Comparison of ENCODE assay signal across 8 cellular contexts in the genomic region with DNA sequence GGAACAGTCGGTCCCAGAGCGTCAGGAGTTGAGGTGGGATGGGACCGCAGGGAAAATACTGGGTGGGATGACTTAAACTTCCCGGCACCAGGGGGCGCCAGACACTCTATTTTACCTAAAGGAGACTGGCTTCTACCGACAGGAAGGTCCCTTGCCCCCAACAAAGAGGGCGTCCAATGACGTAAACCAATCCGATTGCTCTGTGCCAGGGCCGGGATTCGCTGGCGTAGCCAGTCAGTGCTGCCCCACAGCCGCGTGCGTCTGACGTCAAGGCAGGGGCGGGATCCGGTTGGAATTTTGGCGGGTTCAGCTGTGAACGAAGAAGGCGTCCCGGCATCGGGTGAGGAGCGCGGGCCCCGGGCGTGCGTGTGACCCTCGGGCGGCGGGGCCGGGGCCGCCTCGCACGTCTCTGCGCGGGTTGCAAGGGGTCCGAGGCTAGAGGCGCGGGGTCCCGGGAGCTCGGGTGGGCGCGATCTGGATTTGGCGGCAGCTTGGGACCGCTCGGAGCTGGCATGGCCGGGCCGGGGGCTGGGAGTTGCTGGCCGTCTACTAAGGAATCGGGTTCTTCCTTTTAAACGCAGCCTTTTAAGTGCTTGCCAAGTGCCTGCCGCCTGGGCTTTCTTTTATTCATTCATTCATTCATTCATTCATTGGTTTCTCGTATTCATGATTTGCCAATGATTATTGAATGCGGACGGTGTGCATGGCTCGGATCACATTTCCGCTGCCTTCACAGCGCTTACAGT. TPM values are rescaled to one million over a fixed set of nuclear protein-coding genes. Genes with fewer than 3 reads are reported as not detected.
A peak's percentile ranks its signal among the peaks of the same experiment; 100 is the strongest.
DNase-seq lines count a peak whose midpoint lies in the region; ATAC-seq, FAIRE-seq and TF ChIP-seq lines count a peak whose summit lies in the region.

A gene (plus strand): TSS at position 292 of the 746 bp plus-strand sequence. CDS start 2,645 bp downstream, outside the sequence.

- peak; percentile 99 for DNase-seq in GM12865 (ENCODE audit: low read depth)
- peak; percentile 93 for DNase-seq in NCI-H1105 (lab: John Stamatoyannopoulos, UW)
- DNase-seq in SKM-1 treated with dmso at 0.1 percent for 144 hours (lab: John Stamatoyannopoulos, UW; ENCODE audit: unreplicated experiment), result peak; percentile 87
- DNase-seq in Right ventricle myocardium inferior (ENCODE audit: missing footprints), result peak; percentile 97
- DNase-seq in pancreas, result peak; percentile 97 to 99 (median 98)
- peak; percentile 99 for DNase-seq in transverse colon

- H3K4me1 Mint-ChIP-seq in activated naive CD8-positive, alpha-beta T cell (ENCODE audit: low read depth), result peaks cover 21% of the 10 kb centered on the region

- H3K4me1 ChIP-seq in pancreas (peaks cover 0 to 3% (median 3%) of the 10 kb centered on the region in 3 donors), transverse colon (peaks cover 0 to 17% (median 11%) of the 10 kb centered on the region in 4 donors)

- intact Hi-C loops in Right ventricle myocardium inferior (cut with DNase I) (loop anchor here (1.0 to 5.0 kb wide), 3 partner anchors 141 to 363 kb away; no protein-coding TSS in a partner anchor), pancreas (cut with DNase I) (loop anchor here in 1 of 3 donors (5.0 kb wide), 1 partner anchor 141 kb away; a partner anchor contains a TSS), transverse colon (cut with DNase I; ENCODE audit: low total_unique reads) (loop anchor here (1.0 kb wide), 1 partner anchor 141 kb away; no protein-coding TSS in a partner anchor)

- H3K27ac ChIP-seq in pancreas, result no peak within 1 kb of the TSS
- H3K27ac ChIP-seq in transverse colon, result peak within 1 kb of the TSS in 1 of 4 donors; percentile 21

- ATAC-seq in HG02642 (IDR thresholded peaks at IDR 0.05; ENCODE audit: poor library complexity, unreplicated experiment), result peak; percentile 99
- peak; percentile 100 for ATAC-seq in Right ventricle myocardium inferior
- peak; percentile 100 for ATAC-seq in pancreas

- H3K9me3 ChIP-seq in pancreas (no peaks in the 10 kb centered on the region), transverse colon (no peaks in the 10 kb centered on the region)

- WGBS in pancreas, 2 donors, result 0 to 1% methylated on average over 52 to 59 of the region's 59 CpGs
- WGBS in transverse colon (ENCODE audit: low coverage in 1 of 2), 2 donors, result 0 to 1% methylated on average over 3 to 39 of the region's 59 CpGs

- peak within 1 kb of the TSS; percentile 89 for H3K4me3 Mint-ChIP-seq in activated naive CD8-positive, alpha-beta T cell

- H3K36me3 ChIP-seq in pancreas (no peaks in the 10 kb centered on the region), transverse colon (no peaks in the 10 kb centered on the region)

- peak; percentile 76 for TF ChIP-seq CTCF in GM12865 (IDR thresholded peaks at IDR 0.05; ENCODE audit: insufficient read depth, low read depth, low read length, missing control alignments)
- TF ChIP-seq CTCF in pancreas (IDR thresholded peaks at IDR 0.05), result peak; percentile 83 to 87 (median 84)
- TF ChIP-seq CTCF in transverse colon (IDR thresholded peaks at IDR 0.05), result peak; percentile 83 to 96 (median 88)

- FAIRE-seq in pancreas (lab: Jason Lieb, UNC), result peak; percentile 89

- H3K27ac Mint-ChIP-seq in activated naive CD8-positive, alpha-beta T cell, result peak within 1 kb of the TSS; percentile 70

- H3K4me3 ChIP-seq in GM12865 (ENCODE audit: low read depth, low read length) (peak within 1 kb of the TSS; percentile 91), pancreas (peak within 1 kb of the TSS; percentile 2 to 60 (median 36)), transverse colon (peak within 1 kb of the TSS; percentile 12 to 58 (median 39))

- no peak for TF ChIP-seq POLR2A in transverse colon (IDR thresholded peaks at IDR 0.05)

- in situ Hi-C loops in transverse colon (cut with MboI; ENCODE audit: low pct_ligation_motif_present in 1 of 4, low pct_unique_long_range_greater_than_20kb in 1 of 4, low sequenced_read_pairs in 3 of 4), result loop anchor here in 1 of 4 donors (5.0 kb wide), 1 partner anchor 141 kb away; a partner anchor contains a TSS

- no peaks in the 10 kb centered on the region for H3K9me3 Mint-ChIP-seq in activated naive CD8-positive, alpha-beta T cell (ENCODE audit: low read depth)

- H3K27me3 ChIP-seq in pancreas (no peaks in the 10 kb centered on the region), transverse colon (no peaks in the 10 kb centered on the region)

- no peaks in the 10 kb centered on the region for H3K36me3 Mint-ChIP-seq in activated naive CD8-positive, alpha-beta T cell

- TF ChIP-seq EP300 in transverse colon (IDR thresholded peaks at IDR 0.05; ENCODE audit: low read depth), result no peak

- H3K27me3 Mint-ChIP-seq in activated naive CD8-positive, alpha-beta T cell, result peaks cover 7% of the 10 kb centered on the region

RNA-seq across cellular contexts. Expression of the gene that starts here (rescaled TPM):
- total RNA-seq in Right ventricle myocardium inferior (0.62 TPM), pancreas (under 1 TPM in 5 of 6 donors, not detected in 1; 0.12 to 0.35 (median 0.32) TPM), transverse colon (under 1 TPM; 0.41 to 0.75 (median 0.62) TPM)
- polyA plus RNA-seq in pancreas, result under 1 TPM; 0.05 to 0.15 TPM

Comparison
In these comparisons a context has a peak if more than half of its experiments do, and no peak if none do; other contexts are left out.
1. Peak in DNase-seq and ATAC-seq in Right ventricle myocardium inferior; RNA of the gene not detected or under 1 TPM.
2. Peak in DNase-seq, ATAC-seq and H3K4me3 ChIP-seq in pancreas; RNA of the gene not detected or under 1 TPM.
3. Peak in DNase-seq and H3K4me3 ChIP-seq in transverse colon; RNA of the gene not detected or under 1 TPM.
4. H3K4me3 ChIP-seq: peak in every context shown above with its lines; median percentile 91 in GM12865; 39 in transverse colon; 36 in pancreas.